1 cellular context compared by ENCODE assay signal in the genomic region with DNA sequence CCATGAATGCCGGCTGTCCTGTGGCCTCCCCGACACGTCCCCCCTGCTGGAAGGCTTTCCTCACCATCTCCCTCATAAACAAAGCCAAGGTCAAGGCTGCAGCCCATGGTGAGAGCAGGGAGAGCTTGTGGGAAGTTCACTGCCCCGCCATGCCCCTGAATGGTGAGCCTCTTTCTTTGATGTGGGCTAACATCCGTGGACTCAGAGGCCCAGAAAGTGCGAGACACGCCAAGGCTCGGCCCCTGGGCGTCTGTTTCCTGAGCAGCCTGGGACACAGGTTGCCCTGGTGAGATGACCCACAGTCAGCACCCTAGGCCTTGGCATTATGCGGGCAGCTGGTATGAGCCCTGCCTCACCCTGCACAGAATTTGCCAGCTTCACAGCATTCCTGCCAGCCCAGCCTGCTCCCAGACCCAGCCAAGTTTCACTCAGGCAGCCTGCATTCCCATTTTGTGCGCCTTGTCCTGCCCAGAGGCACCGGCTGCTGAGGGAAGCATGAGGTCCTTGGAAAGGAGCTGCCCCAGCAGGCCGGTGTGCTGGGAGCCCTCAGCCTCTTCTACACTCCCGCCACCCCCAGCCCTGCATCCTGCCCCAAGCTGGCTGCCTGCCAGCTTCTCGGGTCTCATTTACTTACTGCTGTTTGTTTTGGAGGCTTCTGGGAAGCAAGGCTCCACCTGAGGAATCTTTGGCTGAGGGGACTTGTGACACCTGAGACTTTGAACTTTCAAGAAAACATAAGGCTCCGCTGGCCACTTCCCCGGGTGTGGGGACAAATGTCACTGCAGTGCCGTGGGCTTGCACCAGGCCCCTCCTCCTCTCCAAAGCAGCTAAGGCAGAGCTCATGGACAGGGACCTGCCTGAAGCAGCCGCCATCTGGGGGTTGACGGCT.
A peak's percentile ranks its signal among the peaks of the same experiment; 100 is the strongest.
TF ChIP-seq lines count a peak whose summit lies in the region.

No MANE protein-coding gene starts in this region.

TF ChIP-seq in HepG2, 621 proteins besides CTCF, POLR2A, EP300 and RAD21 (continued from another document and continues in another):
- TF ChIP-seq ZNF318 (CRISPR knock-in tag; IDR thresholded peaks at IDR 0.05) (peak; percentile 51; the same call in 1 of the 2 replicates), SAP130 (CRISPR knock-in tag; IDR thresholded peaks at IDR 0.05; ENCODE audit: low read depth) (peak; percentile 96), RARG (CRISPR knock-in tag; IDR thresholded peaks at IDR 0.05; ENCODE audit: low read depth) (no peak), ZNF484 (CRISPR knock-in tag; IDR thresholded peaks at IDR 0.05; ENCODE audit: borderline replicate concordance, low read depth) (no peak), MAFF (IDR thresholded peaks at IDR 0.05; ENCODE audit: low read depth, low read length) (no peak), ZNF550 (CRISPR knock-in tag; IDR thresholded peaks at IDR 0.05; ENCODE audit: borderline replicate concordance) (0 out of 2 replicates have a peak, but pooled peaks have one; percentile 75), ZNF841 (CRISPR knock-in tag; IDR thresholded peaks at IDR 0.05; ENCODE audit: borderline replicate concordance) (no peak), ZNF143 (CRISPR knock-in tag; IDR thresholded peaks at IDR 0.05) (peak; percentile 31), ZNF354B (CRISPR knock-in tag; IDR thresholded peaks at IDR 0.05) (no peak), PRDM10 (CRISPR knock-in tag; IDR thresholded peaks at IDR 0.05; ENCODE audit: low read depth) (peak; percentile 44), PAWR (CRISPR knock-in tag; IDR thresholded peaks at IDR 0.05; ENCODE audit: borderline replicate concordance) (no peak), ZNF225 (CRISPR knock-in tag; IDR thresholded peaks at IDR 0.05) (no peak), XBP1 (CRISPR knock-in tag; IDR thresholded peaks at IDR 0.05) (no peak), TAF1 (CRISPR knock-in tag; IDR thresholded peaks at IDR 0.05) (no peak; the same call in 1 of the 2 replicates), TGIF2 (CRISPR knock-in tag; IDR thresholded peaks at IDR 0.05) (peak; percentile 65; the same call in 1 of the 2 replicates), RBFOX2 (IDR thresholded peaks at IDR 0.05; ENCODE audit: low read depth, low read length) (no peak), SCMH1 (CRISPR knock-in tag; IDR thresholded peaks at IDR 0.05; ENCODE audit: borderline replicate concordance) (no peak), ZNF776 (CRISPR knock-in tag; IDR thresholded peaks at IDR 0.05) (no peak), ZNF224 (CRISPR knock-in tag; IDR thresholded peaks at IDR 0.05) (0 out of 2 replicates have a peak, but pooled peaks have one; percentile 35), CEBPG (CRISPR knock-in tag; IDR thresholded peaks at IDR 0.05) (peak; percentile 75), THAP7 (CRISPR knock-in tag; IDR thresholded peaks at IDR 0.05) (0 out of 2 replicates have a peak, but pooled peaks have one; percentile 32), ZNF883 (CRISPR knock-in tag; IDR thresholded peaks at IDR 0.05; ENCODE audit: not compliant biosample characterization) (no peak), ZNF543 (CRISPR knock-in tag; IDR thresholded peaks at IDR 0.05) (peak; percentile 81; the same call in 1 of the 2 replicates), SIX4 (CRISPR knock-in tag; IDR thresholded peaks at IDR 0.05) (peak; percentile 75; the same call in 1 of the 2 replicates), ZNF557 (CRISPR knock-in tag; IDR thresholded peaks at IDR 0.05) (no peak), FOXM1 (CRISPR knock-in tag; IDR thresholded peaks at IDR 0.05) (no peak), KDM2A (CRISPR knock-in tag; IDR thresholded peaks at IDR 0.05; ENCODE audit: borderline replicate concordance, low read depth) (peak; percentile 69), YEATS4 (CRISPR knock-in tag; IDR thresholded peaks at IDR 0.05; ENCODE audit: borderline replicate concordance) (no peak), KDM5A (IDR thresholded peaks at IDR 0.05; ENCODE audit: borderline replicate concordance, low read length) (no peak)
- TF ChIP-seq, protein P1, sequence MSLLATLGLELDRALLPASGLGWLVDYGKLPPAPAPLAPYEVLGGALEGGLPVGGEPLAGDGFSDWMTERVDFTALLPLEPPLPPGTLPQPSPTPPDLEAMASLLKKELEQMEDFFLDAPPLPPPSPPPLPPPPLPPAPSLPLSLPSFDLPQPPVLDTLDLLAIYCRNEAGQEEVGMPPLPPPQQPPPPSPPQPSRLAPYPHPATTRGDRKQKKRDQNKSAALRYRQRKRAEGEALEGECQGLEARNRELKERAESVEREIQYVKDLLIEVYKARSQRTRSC (CRISPR knock-in tag; IDR thresholded peaks at IDR 0.05; ENCODE audit: low read depth) = no peak
- TF ChIP-seq, protein P2, sequence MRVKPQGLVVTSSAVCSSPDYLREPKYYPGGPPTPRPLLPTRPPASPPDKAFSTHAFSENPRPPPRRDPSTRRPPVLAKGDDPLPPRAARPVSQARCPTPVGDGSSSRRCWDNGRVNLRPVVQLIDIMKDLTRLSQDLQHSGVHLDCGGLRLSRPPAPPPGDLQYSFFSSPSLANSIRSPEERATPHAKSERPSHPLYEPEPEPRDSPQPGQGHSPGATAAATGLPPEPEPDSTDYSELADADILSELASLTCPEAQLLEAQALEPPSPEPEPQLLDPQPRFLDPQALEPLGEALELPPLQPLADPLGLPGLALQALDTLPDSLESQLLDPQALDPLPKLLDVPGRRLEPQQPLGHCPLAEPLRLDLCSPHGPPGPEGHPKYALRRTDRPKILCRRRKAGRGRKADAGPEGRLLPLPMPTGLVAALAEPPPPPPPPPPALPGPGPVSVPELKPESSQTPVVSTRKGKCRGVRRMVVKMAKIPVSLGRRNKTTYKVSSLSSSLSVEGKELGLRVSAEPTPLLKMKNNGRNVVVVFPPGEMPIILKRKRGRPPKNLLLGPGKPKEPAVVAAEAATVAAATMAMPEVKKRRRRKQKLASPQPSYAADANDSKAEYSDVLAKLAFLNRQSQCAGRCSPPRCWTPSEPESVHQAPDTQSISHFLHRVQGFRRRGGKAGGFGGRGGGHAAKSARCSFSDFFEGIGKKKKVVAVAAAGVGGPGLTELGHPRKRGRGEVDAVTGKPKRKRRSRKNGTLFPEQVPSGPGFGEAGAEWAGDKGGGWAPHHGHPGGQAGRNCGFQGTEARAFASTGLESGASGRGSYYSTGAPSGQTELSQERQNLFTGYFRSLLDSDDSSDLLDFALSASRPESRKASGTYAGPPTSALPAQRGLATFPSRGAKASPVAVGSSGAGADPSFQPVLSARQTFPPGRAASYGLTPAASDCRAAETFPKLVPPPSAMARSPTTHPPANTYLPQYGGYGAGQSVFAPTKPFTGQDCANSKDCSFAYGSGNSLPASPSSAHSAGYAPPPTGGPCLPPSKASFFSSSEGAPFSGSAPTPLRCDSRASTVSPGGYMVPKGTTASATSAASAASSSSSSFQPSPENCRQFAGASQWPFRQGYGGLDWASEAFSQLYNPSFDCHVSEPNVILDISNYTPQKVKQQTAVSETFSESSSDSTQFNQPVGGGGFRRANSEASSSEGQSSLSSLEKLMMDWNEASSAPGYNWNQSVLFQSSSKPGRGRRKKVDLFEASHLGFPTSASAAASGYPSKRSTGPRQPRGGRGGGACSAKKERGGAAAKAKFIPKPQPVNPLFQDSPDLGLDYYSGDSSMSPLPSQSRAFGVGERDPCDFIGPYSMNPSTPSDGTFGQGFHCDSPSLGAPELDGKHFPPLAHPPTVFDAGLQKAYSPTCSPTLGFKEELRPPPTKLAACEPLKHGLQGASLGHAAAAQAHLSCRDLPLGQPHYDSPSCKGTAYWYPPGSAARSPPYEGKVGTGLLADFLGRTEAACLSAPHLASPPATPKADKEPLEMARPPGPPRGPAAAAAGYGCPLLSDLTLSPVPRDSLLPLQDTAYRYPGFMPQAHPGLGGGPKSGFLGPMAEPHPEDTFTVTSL (CRISPR knock-in tag; IDR thresholded peaks at IDR 0.05; ENCODE audit: borderline replicate concordance) = peak; percentile 5; the same call in 1 of the 2 replicates
- TF ChIP-seq, protein P3, sequence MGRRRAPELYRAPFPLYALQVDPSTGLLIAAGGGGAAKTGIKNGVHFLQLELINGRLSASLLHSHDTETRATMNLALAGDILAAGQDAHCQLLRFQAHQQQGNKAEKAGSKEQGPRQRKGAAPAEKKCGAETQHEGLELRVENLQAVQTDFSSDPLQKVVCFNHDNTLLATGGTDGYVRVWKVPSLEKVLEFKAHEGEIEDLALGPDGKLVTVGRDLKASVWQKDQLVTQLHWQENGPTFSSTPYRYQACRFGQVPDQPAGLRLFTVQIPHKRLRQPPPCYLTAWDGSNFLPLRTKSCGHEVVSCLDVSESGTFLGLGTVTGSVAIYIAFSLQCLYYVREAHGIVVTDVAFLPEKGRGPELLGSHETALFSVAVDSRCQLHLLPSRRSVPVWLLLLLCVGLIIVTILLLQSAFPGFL (CRISPR knock-in tag; IDR thresholded peaks at IDR 0.05) = no peak
- TF ChIP-seq, protein P4, sequence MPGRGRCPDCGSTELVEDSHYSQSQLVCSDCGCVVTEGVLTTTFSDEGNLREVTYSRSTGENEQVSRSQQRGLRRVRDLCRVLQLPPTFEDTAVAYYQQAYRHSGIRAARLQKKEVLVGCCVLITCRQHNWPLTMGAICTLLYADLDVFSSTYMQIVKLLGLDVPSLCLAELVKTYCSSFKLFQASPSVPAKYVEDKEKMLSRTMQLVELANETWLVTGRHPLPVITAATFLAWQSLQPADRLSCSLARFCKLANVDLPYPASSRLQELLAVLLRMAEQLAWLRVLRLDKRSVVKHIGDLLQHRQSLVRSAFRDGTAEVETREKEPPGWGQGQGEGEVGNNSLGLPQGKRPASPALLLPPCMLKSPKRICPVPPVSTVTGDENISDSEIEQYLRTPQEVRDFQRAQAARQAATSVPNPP (CRISPR knock-in tag; IDR thresholded peaks at IDR 0.05) = no peak
